2 cellular contexts compared by ENCODE assay signal in genomic region chr4:67680568-67681222, GRCh38.
TF ChIP-seq lines count a peak whose summit lies in the region.

No MANE protein-coding gene starts in this region.

TF ChIP-seq in GM23338, 12 proteins besides CTCF, POLR2A, EP300 and RAD21:
- TF ChIP-seq, protein P1, sequence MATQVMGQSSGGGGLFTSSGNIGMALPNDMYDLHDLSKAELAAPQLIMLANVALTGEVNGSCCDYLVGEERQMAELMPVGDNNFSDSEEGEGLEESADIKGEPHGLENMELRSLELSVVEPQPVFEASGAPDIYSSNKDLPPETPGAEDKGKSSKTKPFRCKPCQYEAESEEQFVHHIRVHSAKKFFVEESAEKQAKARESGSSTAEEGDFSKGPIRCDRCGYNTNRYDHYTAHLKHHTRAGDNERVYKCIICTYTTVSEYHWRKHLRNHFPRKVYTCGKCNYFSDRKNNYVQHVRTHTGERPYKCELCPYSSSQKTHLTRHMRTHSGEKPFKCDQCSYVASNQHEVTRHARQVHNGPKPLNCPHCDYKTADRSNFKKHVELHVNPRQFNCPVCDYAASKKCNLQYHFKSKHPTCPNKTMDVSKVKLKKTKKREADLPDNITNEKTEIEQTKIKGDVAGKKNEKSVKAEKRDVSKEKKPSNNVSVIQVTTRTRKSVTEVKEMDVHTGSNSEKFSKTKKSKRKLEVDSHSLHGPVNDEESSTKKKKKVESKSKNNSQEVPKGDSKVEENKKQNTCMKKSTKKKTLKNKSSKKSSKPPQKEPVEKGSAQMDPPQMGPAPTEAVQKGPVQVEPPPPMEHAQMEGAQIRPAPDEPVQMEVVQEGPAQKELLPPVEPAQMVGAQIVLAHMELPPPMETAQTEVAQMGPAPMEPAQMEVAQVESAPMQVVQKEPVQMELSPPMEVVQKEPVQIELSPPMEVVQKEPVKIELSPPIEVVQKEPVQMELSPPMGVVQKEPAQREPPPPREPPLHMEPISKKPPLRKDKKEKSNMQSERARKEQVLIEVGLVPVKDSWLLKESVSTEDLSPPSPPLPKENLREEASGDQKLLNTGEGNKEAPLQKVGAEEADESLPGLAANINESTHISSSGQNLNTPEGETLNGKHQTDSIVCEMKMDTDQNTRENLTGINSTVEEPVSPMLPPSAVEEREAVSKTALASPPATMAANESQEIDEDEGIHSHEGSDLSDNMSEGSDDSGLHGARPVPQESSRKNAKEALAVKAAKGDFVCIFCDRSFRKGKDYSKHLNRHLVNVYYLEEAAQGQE (IDR thresholded peaks at IDR 0.05; ENCODE audit: unreplicated experiment): no peak
- TF ChIP-seq JUNB (IDR thresholded peaks at IDR 0.05; ENCODE audit: unreplicated experiment) (no peak), ZNF114 (CRISPR knock-in tag; IDR thresholded peaks at IDR 0.05) (no peak), ETS1 (IDR thresholded peaks at IDR 0.05) (no peak), CREB1 (CRISPR knock-in tag; IDR thresholded peaks at IDR 0.05; ENCODE audit: low read depth) (no peak), NANOG (IDR thresholded peaks at IDR 0.05; ENCODE audit: borderline replicate concordance) (no peak), EZH2 (IDR thresholded peaks at IDR 0.05; ENCODE audit: low read depth, unreplicated experiment) (no peak), POLR2AphosphoS5 (IDR thresholded peaks at IDR 0.05; ENCODE audit: low read depth) (no peak), STAT1 (IDR thresholded peaks at IDR 0.05; ENCODE audit: unreplicated experiment) (no peak), ZNF331 (CRISPR knock-in tag; IDR thresholded peaks at IDR 0.05; ENCODE audit: low read depth) (no peak), EZH2phosphoT487 (IDR thresholded peaks at IDR 0.05; ENCODE audit: unreplicated experiment) (no peak)
- TF ChIP-seq, protein P2, sequence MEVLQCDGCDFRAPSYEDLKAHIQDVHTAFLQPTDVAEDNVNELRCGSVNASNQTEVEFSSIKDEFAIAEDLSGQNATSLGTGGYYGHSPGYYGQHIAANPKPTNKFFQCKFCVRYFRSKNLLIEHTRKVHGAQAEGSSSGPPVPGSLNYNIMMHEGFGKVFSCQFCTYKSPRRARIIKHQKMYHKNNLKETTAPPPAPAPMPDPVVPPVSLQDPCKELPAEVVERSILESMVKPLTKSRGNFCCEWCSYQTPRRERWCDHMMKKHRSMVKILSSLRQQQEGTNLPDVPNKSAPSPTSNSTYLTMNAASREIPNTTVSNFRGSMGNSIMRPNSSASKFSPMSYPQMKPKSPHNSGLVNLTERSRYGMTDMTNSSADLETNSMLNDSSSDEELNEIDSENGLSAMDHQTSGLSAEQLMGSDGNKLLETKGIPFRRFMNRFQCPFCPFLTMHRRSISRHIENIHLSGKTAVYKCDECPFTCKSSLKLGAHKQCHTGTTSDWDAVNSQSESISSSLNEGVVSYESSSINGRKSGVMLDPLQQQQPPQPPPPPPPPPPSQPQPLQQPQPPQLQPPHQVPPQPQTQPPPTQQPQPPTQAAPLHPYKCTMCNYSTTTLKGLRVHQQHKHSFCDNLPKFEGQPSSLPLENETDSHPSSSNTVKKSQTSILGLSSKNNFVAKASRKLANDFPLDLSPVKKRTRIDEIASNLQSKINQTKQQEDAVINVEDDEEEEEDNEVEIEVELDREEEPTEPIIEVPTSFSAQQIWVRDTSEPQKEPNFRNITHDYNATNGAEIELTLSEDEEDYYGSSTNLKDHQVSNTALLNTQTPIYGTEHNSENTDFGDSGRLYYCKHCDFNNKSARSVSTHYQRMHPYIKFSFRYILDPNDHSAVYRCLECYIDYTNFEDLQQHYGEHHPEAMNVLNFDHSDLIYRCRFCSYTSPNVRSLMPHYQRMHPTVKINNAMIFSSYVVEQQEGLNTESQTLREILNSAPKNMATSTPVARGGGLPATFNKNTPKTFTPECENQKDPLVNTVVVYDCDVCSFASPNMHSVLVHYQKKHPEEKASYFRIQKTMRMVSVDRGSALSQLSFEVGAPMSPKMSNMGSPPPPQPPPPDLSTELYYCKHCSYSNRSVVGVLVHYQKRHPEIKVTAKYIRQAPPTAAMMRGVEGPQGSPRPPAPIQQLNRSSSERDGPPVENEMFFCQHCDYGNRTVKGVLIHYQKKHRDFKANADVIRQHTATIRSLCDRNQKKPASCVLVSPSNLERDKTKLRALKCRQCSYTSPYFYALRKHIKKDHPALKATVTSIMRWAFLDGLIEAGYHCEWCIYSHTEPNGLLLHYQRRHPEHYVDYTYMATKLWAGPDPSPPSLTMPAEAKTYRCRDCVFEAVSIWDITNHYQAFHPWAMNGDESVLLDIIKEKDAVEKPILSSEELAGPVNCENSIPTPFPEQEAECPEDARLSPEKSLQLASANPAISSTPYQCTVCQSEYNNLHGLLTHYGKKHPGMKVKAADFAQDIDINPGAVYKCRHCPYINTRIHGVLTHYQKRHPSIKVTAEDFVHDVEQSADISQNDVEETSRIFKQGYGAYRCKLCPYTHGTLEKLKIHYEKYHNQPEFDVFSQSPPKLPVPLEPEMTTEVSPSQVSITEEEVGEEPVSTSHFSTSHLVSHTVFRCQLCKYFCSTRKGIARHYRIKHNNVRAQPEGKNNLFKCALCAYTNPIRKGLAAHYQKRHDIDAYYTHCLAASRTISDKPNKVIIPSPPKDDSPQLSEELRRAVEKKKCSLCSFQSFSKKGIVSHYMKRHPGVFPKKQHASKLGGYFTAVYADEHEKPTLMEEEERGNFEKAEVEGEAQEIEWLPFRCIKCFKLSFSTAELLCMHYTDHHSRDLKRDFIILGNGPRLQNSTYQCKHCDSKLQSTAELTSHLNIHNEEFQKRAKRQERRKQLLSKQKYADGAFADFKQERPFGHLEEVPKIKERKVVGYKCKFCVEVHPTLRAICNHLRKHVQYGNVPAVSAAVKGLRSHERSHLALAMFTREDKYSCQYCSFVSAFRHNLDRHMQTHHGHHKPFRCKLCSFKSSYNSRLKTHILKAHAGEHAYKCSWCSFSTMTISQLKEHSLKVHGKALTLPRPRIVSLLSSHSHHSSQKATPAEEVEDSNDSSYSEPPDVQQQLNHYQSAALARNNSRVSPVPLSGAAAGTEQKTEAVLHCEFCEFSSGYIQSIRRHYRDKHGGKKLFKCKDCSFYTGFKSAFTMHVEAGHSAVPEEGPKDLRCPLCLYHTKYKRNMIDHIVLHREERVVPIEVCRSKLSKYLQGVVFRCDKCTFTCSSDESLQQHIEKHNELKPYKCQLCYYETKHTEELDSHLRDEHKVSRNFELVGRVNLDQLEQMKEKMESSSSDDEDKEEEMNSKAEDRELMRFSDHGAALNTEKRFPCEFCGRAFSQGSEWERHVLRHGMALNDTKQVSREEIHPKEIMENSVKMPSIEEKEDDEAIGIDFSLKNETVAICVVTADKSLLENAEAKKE (CRISPR knock-in tag; IDR thresholded peaks at IDR 0.05): no peak

TF ChIP-seq in K562, 482 proteins besides CTCF, POLR2A, EP300 and RAD21:
- TF ChIP-seq SLC30A9 (CRISPR knock-in tag; IDR thresholded peaks at IDR 0.05) (no peak), ZNF23 (CRISPR knock-in tag; IDR thresholded peaks at IDR 0.05) (no peak), SIRT6 (IDR thresholded peaks at IDR 0.05; ENCODE audit: low read depth, low read length) (no peak), GMEB1 (CRISPR knock-in tag; IDR thresholded peaks at IDR 0.05) (no peak), CCAR2 (IDR thresholded peaks at IDR 0.05; ENCODE audit: low read depth, low read length) (no peak)
